ENCODE assay signal across 12 cellular contexts in genomic region chr10:3763035-3763456, GRCh38. TPM values are rescaled to one million over a fixed set of nuclear protein-coding genes. Genes with fewer than 3 reads are reported as not detected.
A peak's percentile ranks its signal among the peaks of the same experiment; 100 is the strongest.
DNase-seq lines count a peak whose midpoint lies in the region; ATAC-seq and TF ChIP-seq lines count a peak whose summit lies in the region.
"Had no signal": no experiment of that assay in that cellular context is flagged by ENCODE, and none has a peak within 500 bp of the region (broad histone marks: within the 10 kb centered on the region; RNA-seq: fewer than 3 reads in every experiment).

No MANE protein-coding gene starts in this region.

- H3K4me2 ChIP-seq in neuronal stem cell (ENCODE audit: insufficient read depth, low read length, poor library complexity, severe bottlenecking), result no peak overlapping the region

- H3K79me1 ChIP-seq in neuronal stem cell (ENCODE audit: low read depth, low read length), result no peaks in the 10 kb centered on the region

- H3K27me3 ChIP-seq in neuronal stem cell (ENCODE audit: control insufficient read depth in 3 of 3, insufficient read depth in 3 of 3, low read depth in 1 of 3, low read length in 3 of 3), result peaks cover 0 to 10% (median 0%) of the 10 kb centered on the region in 3 experiments
- H3K27me3 ChIP-seq: esophagus muscularis mucosa, spleen had no signal

- no peak overlapping the region for H2BK15ac ChIP-seq in neuronal stem cell (ENCODE audit: low read length)

- no peak overlapping the region for H3K14ac ChIP-seq in neuronal stem cell (ENCODE audit: low read length)

- in situ Hi-C loops in KBM-7 (cut with MboI; ENCODE audit: low pct_unique_long_range_greater_than_20kb, low sequenced_read_pairs), result no loop called here

- no peak overlapping the region for H3K23ac ChIP-seq in neuronal stem cell (ENCODE audit: low read depth, low read length, poor library complexity)

- TF ChIP-seq CTCF in Calu3 (IDR thresholded peaks at IDR 0.05; ENCODE audit: unreplicated experiment), result no peak
- no peak for TF ChIP-seq CTCF in GM20000 (IDR thresholded peaks at IDR 0.05; ENCODE audit: extremely low read depth, missing control alignments)

- peaks cover 4% of the 10 kb centered on the region for H3K9me3 Mint-ChIP-seq in Calu3 (ENCODE audit: low read depth, unreplicated experiment)
- H3K9me3 Mint-ChIP-seq in central memory CD8-positive, alpha-beta T cell, result no peaks in the 10 kb centered on the region

- CTCF ChIA-PET in Calu3 (lab: Charles Lee), result interaction anchor here (0.7 to 2.0 kb wide), 4 partner anchors 12 to 565 kb away, joined by 3 to 9 read pairs (median 6); no protein-coding TSS in a partner anchor

- H4K91ac ChIP-seq in neuronal stem cell (ENCODE audit: low read depth, low read length, poor library complexity), result no peak overlapping the region

- H3K27ac ChIP-seq in neuronal stem cell (replicated peaks; ENCODE audit: low read length), result no peak overlapping the region
- H3K27ac ChIP-seq: VCaP had no signal

- no peak overlapping the region for H3K4ac ChIP-seq in neuronal stem cell (ENCODE audit: low read length)

- H3K4me1 ChIP-seq in neuronal stem cell (ENCODE audit: control insufficient read depth in 2 of 2, insufficient read depth in 1 of 2, low read depth in 1 of 2, low read length in 2 of 2), result peaks cover 7 to 14% of the 10 kb centered on the region in 2 donors

- H3K36me3 Mint-ChIP-seq in Calu3 (ENCODE audit: insufficient read depth, unreplicated experiment), result peaks cover 18% of the 10 kb centered on the region
- H3K36me3 Mint-ChIP-seq in central memory CD8-positive, alpha-beta T cell (ENCODE audit: insufficient read depth), result peaks cover 9% of the 10 kb centered on the region

- no peaks in the 10 kb centered on the region for H3K27me3 Mint-ChIP-seq in Calu3 (ENCODE audit: unreplicated experiment)
- no peaks in the 10 kb centered on the region for H3K27me3 Mint-ChIP-seq in central memory CD8-positive, alpha-beta T cell

- H3K18ac ChIP-seq in neuronal stem cell (ENCODE audit: low read length), result no peak overlapping the region

- no TSS peak for BruUV-seq in Calu3 (replicated peaks; lab: Mats Ljungman, UMichigan)

- ATAC-seq in central memory CD8-positive, alpha-beta T cell (replicated peaks; ENCODE audit: extremely low read depth, poor library complexity, severe bottlenecking), result no peak
- ATAC-seq in GM19397 (IDR thresholded peaks at IDR 0.05; ENCODE audit: unreplicated experiment), result no peak

- peak overlapping the region; percentile 13 for H2BK5ac ChIP-seq in neuronal stem cell (ENCODE audit: low read length)

- H2AFZ ChIP-seq in neuronal stem cell (ENCODE audit: low read length), result no peak overlapping the region

- intact Hi-C loops in Calu3 (cut with micrococcal nuclease; ENCODE audit: unreplicated experiment), result loop anchor here (5.0 kb wide), 1 partner anchor 526 kb away; no protein-coding TSS in a partner anchor

- H2BK120ac ChIP-seq in neuronal stem cell (ENCODE audit: low read depth, low read length), result no peak overlapping the region

- H3K27ac Mint-ChIP-seq in Calu3 (ENCODE audit: unreplicated experiment), result peak overlapping the region; percentile 99
- H3K27ac Mint-ChIP-seq in central memory CD8-positive, alpha-beta T cell (ENCODE audit: low read depth), result peak overlapping the region; percentile 87

- no peak overlapping the region for H3K4me3 ChIP-seq in neuronal stem cell (ENCODE audit: low read length in 2 of 2)
- H3K4me3 ChIP-seq: esophagus muscularis mucosa, lung, spleen had no signal

- no peak overlapping the region for H2BK12ac ChIP-seq in neuronal stem cell (ENCODE audit: low read length)

- DNase-seq in Calu3 (peak; percentile 78), LHCN-M2 (ENCODE audit: low read depth) (peak; percentile 73), neuronal stem cell (ENCODE audit: low spot score) (no peak), KBM-7 (no peak), GM20000 (ENCODE audit: low spot score) (no peak)
- no peak for DNase-seq in central memory CD8-positive, alpha-beta T cell (ENCODE audit: low spot score in 2 of 2)
- DNase-seq: amygdala, spleen had no signal

- WGBS in neuronal stem cell (ENCODE audit: extremely low coverage in 2 of 2, insufficient read length in 2 of 2, insufficient replicate concordance in 1 of 2), 2 donors, result no CpG with 5 or more reads among the region's 20 CpGs

- H3K9ac ChIP-seq in neuronal stem cell (ENCODE audit: low read depth, low read length, poor library complexity), result no peak overlapping the region

- H3K9me3 ChIP-seq in neuronal stem cell (replicated peaks in 1 of 2; ENCODE audit: control insufficient read depth in 2 of 2, insufficient read depth in 1 of 2, low read depth in 1 of 2, low read length in 2 of 2), result no peaks in the 10 kb centered on the region
- H3K9me3 ChIP-seq: esophagus muscularis mucosa, spleen had no signal

- H4K8ac ChIP-seq in neuronal stem cell (ENCODE audit: low read depth, low read length), result no peak overlapping the region

- peaks cover 73% of the 10 kb centered on the region for H3K4me1 Mint-ChIP-seq in Calu3 (ENCODE audit: low read depth, unreplicated experiment)
- peaks cover 72% of the 10 kb centered on the region for H3K4me1 Mint-ChIP-seq in central memory CD8-positive, alpha-beta T cell

- peak overlapping the region; percentile 88 for H3K4me3 Mint-ChIP-seq in Calu3 (ENCODE audit: low read depth, unreplicated experiment)
- H3K4me3 Mint-ChIP-seq in central memory CD8-positive, alpha-beta T cell, result peak overlapping the region; percentile 40

- no peaks in the 10 kb centered on the region for H3K36me3 ChIP-seq in neuronal stem cell (replicated peaks in 1 of 2; ENCODE audit: control insufficient read depth in 2 of 2, insufficient read depth in 2 of 2, low read length in 2 of 2)
- H3K36me3 ChIP-seq: esophagus muscularis mucosa, spleen had no signal

- no peak overlapping the region for H2AK5ac ChIP-seq in neuronal stem cell (ENCODE audit: low read depth, low read length)

RNA-seq across cellular contexts. Expression of gene KLF6, which starts 22.0 kb away (rescaled TPM):
- total RNA-seq in Calu3 (2022) (140 and 161 TPM in 2 replicates), LHCN-M2 (2014; rRNA removed) (30.7 and 35.9 TPM in 2 replicates)
- 48.4 TPM for polyA plus RNA-seq in LHCN-M2 (2012)
- polyA plus RNA-seq in neuronal stem cell (2013, experiment 1 of 2), result 12.9 TPM
- polyA plus RNA-seq in neuronal stem cell (2013, experiment 2 of 2), result 13.2 TPM

Comparison
In these comparisons a context has a peak if more than half of its experiments do, and no peak if none do; other contexts are left out.
1. DNase-seq: peak in Calu3 (single experiment) and LHCN-M2 (single experiment); none in central memory CD8-positive, alpha-beta T cell (0 of 2), neuronal stem cell (single experiment), KBM-7 (single experiment) and GM20000 (single experiment).